In genomic region chrX:106014119-106014775, GRCh38 we compare ENCODE assay signal across 1 cellular context.
TF ChIP-seq lines count a peak whose summit lies in the region.

No MANE protein-coding gene starts in this region.

TF ChIP-seq in HepG2, 621 proteins besides CTCF, POLR2A, EP300 and RAD21 (continued from another document):
- TF ChIP-seq ZSCAN29 (CRISPR knock-in tag; conservative IDR thresholded peaks at IDR 0.05) (no peak), CREM (IDR thresholded peaks at IDR 0.05) (no peak), CREM (CRISPR knock-in tag; IDR thresholded peaks at IDR 0.05) (no peak), THAP9 (CRISPR knock-in tag; IDR thresholded peaks at IDR 0.05; ENCODE audit: borderline replicate concordance) (peak; percentile 82; the same call in 1 of the 2 replicates)
